Comparison of ENCODE assay signal across 28 cellular contexts in genomic region chr4:139664442-139664841, GRCh38. TPM values are rescaled to one million over a fixed set of nuclear protein-coding genes. Genes with fewer than 3 reads are reported as not detected.
DNase-seq lines count a peak whose midpoint lies in the region; ATAC-seq and TF ChIP-seq lines count a peak whose summit lies in the region.
"Had no signal": no experiment of that assay in that cellular context is flagged by ENCODE, and none has a peak within 500 bp of the region (broad histone marks: within the 10 kb centered on the region; RNA-seq: fewer than 3 reads in every experiment).

No MANE protein-coding gene starts in this region.

- H3K27ac ChIP-seq in Peyer's patch (peak overlapping the region in 3 of 4 donors; percentile 20 to 94 (median 66)), body of pancreas (peak overlapping the region in 3 of 4 donors; percentile 90 to 93 (median 91)), mucosa of rectum (ENCODE audit: low read depth in 2 of 2, low read length in 2 of 2) (peak overlapping the region; percentile 88 to 94), stomach (peak overlapping the region; percentile 83 to 93 (median 89))
- H3K27ac ChIP-seq: SK-N-MC had no signal

- H3K4me1 ChIP-seq in Peyer's patch (peaks cover 0 to 31% (median 3%) of the 10 kb centered on the region in 4 donors), body of pancreas (peaks cover 65% of the 10 kb centered on the region), mucosa of rectum (ENCODE audit: control insufficient read depth in 2 of 2, insufficient read depth in 2 of 2, low read length in 2 of 2) (peaks cover 19 to 45% of the 10 kb centered on the region in 2 donors), stomach (peaks cover 21 to 71% (median 54%) of the 10 kb centered on the region in 4 donors)

- H3K27me3 ChIP-seq in Peyer's patch (no peaks in the 10 kb centered on the region), body of pancreas (no peaks in the 10 kb centered on the region), mucosa of rectum (ENCODE audit: control insufficient read depth in 2 of 2, insufficient read depth in 2 of 2, low read length in 2 of 2) (no peaks in the 10 kb centered on the region), stomach (no peaks in the 10 kb centered on the region)
- H3K27me3 ChIP-seq: left lung, pancreas had no signal

- peaks cover 0 to 33% of the 10 kb centered on the region in 2 donors for H3K36me3 Mint-ChIP-seq in activated naive CD4-positive, alpha-beta T cell treated with anti-CD3 and anti-CD28 coated beads, Interleukin-2, amount 50 U/mL, for 72 hours
- H3K36me3 Mint-ChIP-seq: natural killer cell treated with Interleukin-12 subunit alpha and Interleukin-12 subunit beta and Interleukin-15 and Interleukin-18, amount 100 ng/mL, for 72 hours; stimulated activated effector memory CD8-positive, alpha-beta T cell treated with anti-CD3 and anti-CD28 coated beads, Interleukin-12 subunit alpha, Interleukin-12 subunit beta, amount 100 ng/mL, for 72 hours had no signal

- no peak overlapping the region for H3K27ac Mint-ChIP-seq in activated naive CD4-positive, alpha-beta T cell treated with anti-CD3 and anti-CD28 coated beads, Interleukin-2, amount 50 U/mL, for 72 hours
- H3K27ac Mint-ChIP-seq: activated naive CD8-positive, alpha-beta T cell treated with anti-CD3 and anti-CD28 coated beads for 36 hours had no signal

- H3K9me3 ChIP-seq in Peyer's patch, result no peaks in the 10 kb centered on the region
- no peaks in the 10 kb centered on the region for H3K9me3 ChIP-seq in body of pancreas
- H3K9me3 ChIP-seq in mucosa of rectum (ENCODE audit: control insufficient read depth in 2 of 2, low read length in 2 of 2), result no peaks in the 10 kb centered on the region
- no peaks in the 10 kb centered on the region for H3K9me3 ChIP-seq in stomach
- H3K9me3 ChIP-seq: left lung, pancreas had no signal

- TF ChIP-seq POLR2A in Peyer's patch (IDR thresholded peaks at IDR 0.05) (no peak), body of pancreas (IDR thresholded peaks at IDR 0.05) (no peak), stomach (IDR thresholded peaks at IDR 0.05) (no peak)

- H3K9me3 Mint-ChIP-seq in activated naive CD4-positive, alpha-beta T cell treated with anti-CD3 and anti-CD28 coated beads, Interleukin-2, amount 50 U/mL, for 72 hours, result peaks cover 0 to 5% of the 10 kb centered on the region in 2 donors
- H3K9me3 Mint-ChIP-seq: activated naive CD8-positive, alpha-beta T cell treated with anti-CD3 and anti-CD28 coated beads for 36 hours; dendritic cell treated with granulocyte-macrophage colony-stimulating factor and Interleukin-4, amounts not matched to agents 40 ng/mL and 50 ng/mL, for 4 days; natural killer cell treated with Interleukin-12 subunit alpha and Interleukin-12 subunit beta and Interleukin-15 and Interleukin-18, amount 100 ng/mL, for 72 hours; stimulated activated effector memory CD8-positive, alpha-beta T cell treated with anti-CD3 and anti-CD28 coated beads, Interleukin-12 subunit alpha, Interleukin-12 subunit beta, amount 100 ng/mL, for 72 hours had no signal

- TF ChIP-seq CTCF in Peyer's patch (IDR thresholded peaks at IDR 0.05), result no peak
- TF ChIP-seq CTCF in body of pancreas (IDR thresholded peaks at IDR 0.05), result no peak
- no peak for TF ChIP-seq CTCF in stomach (IDR thresholded peaks at IDR 0.05)

- H3K4me3 ChIP-seq in Peyer's patch, result no peak overlapping the region
- no peak overlapping the region for H3K4me3 ChIP-seq in body of pancreas
- H3K4me3 ChIP-seq in mucosa of rectum (ENCODE audit: low read length in 2 of 2), result no peak overlapping the region
- no peak overlapping the region for H3K4me3 ChIP-seq in stomach
- H3K4me3 ChIP-seq: SK-N-MC had no signal

- no peak overlapping the region for H3K9ac ChIP-seq in mucosa of rectum (ENCODE audit: low read depth in 1 of 2, low read length in 2 of 2)

- no peaks in the 10 kb centered on the region for H3K36me3 ChIP-seq in Peyer's patch
- no peaks in the 10 kb centered on the region for H3K36me3 ChIP-seq in body of pancreas (replicated peaks in 1 of 2; ENCODE audit: insufficient read depth in 1 of 2, low read depth in 2 of 2)
- no peaks in the 10 kb centered on the region for H3K36me3 ChIP-seq in mucosa of rectum (ENCODE audit: control insufficient read depth in 2 of 2, insufficient read depth in 2 of 2, low read length in 2 of 2)
- H3K36me3 ChIP-seq in stomach, result no peaks in the 10 kb centered on the region
- H3K36me3 ChIP-seq: left lung, pancreas had no signal

- 82 to 93% methylated on average over 2 of the region's 2 CpGs for WGBS in body of pancreas, 2 donors
- 62 to 94% (median 86%) methylated on average over 2 of the region's 2 CpGs for WGBS in stomach, 5 donors

- ATAC-seq in body of pancreas, result no peak
- no peak for ATAC-seq in activated naive CD4-positive, alpha-beta T cell treated with anti-CD3 and anti-CD28 coated beads, Interleukin-2, amount 50 U/mL, for 72 hours
- no peak for ATAC-seq in GM18858 (IDR thresholded peaks at IDR 0.05; ENCODE audit: unreplicated experiment)
- ATAC-seq: left lung; natural killer cell treated with Interleukin-12 subunit alpha and Interleukin-12 subunit beta and Interleukin-15 and Interleukin-18, amount 100 ng/mL, for 72 hours; pancreas had no signal

- no peak for TF ChIP-seq EP300 in stomach (IDR thresholded peaks at IDR 0.05)

- intact Hi-C loops in body of pancreas (cut with DNase I) (no loop called here), stomach (cut with DNase I; ENCODE audit: low total_unique reads) (no loop called here)

- DNase-seq in Peyer's patch (no peak), body of pancreas (no peak), stomach (no peak), NCI-H1436 treated with DMSO at 0.1 percent for 48 hours (lab: John Stamatoyannopoulos, UW) (no peak)
- no peak for DNase-seq in activated naive CD4-positive, alpha-beta T cell treated with anti-CD3 and anti-CD28 coated beads, Interleukin-2, amount 50 U/mL, for 72 hours (ENCODE audit: low spot score in 2 of 2)
- DNase-seq: activated CD4-positive, alpha-beta T cell treated with anti-CD3 and anti-CD28 coated beads for 36 hours; activated effector memory CD4-positive, alpha-beta T cell treated with Interleukin-2 at 50 U/mL for 16 hours; activated naive CD8-positive, alpha-beta T cell treated with anti-CD3 and anti-CD28 coated beads for 36 hours; activated T-cell treated with anti-CD3 and anti-CD28 coated beads for 4 hours; aorta; central memory CD4-positive, alpha-beta T cell; hypothalamus; left lung; midbrain; NCI-H1048; NCI-H2029 treated with DMSO at 0.1 percent for 48 hours; NCI-H748 treated with DMSO at 0.1 percent for 48 hours; pancreas; right cardiac atrium; stimulated activated CD4-positive, alpha-beta T cell treated with anti-CD3 and anti-CD28 coated beads, Interleukin-12 subunit alpha, Interleukin-12 subunit beta, amount 100 ng/mL, for 4 hours; stimulated activated CD4-positive, alpha-beta T cell treated with anti-CD3 and anti-CD28 coated beads, Interleukin-4, amount 100 ng/mL, for 1 hour; substantia nigra had no signal

RNA-seq across cellular contexts. Expression of gene MGST2, which starts 1.2 kb away (rescaled TPM):
- total RNA-seq in Peyer's patch (100 to 1,000 TPM in 1 of 4 donors, 10 to 100 TPM in 3; 21.5 to 137 (median 83.4) TPM), body of pancreas (10 to 100 TPM; 23.4 to 44.1 TPM), stomach (100 to 1,000 TPM in 1 of 5 donors, 10 to 100 TPM in 3, 1 to 10 TPM in 1; 7.6 to 153 (median 36.1) TPM)
- polyA plus RNA-seq in stomach, result 100 to 1,000 TPM in 1 of 3 donors, 10 to 100 TPM in 2; 46.1 to 271 (median 48.4) TPM
- 10 to 100 TPM; 18.0 to 40.4 TPM for total RNA-seq in activated naive CD4-positive, alpha-beta T cell treated with anti-CD3 and anti-CD28 coated beads, Interleukin-2, amount 50 U/mL, for 72 hours
